ENCODE assay signal across 11 cellular contexts in the genomic region with DNA sequence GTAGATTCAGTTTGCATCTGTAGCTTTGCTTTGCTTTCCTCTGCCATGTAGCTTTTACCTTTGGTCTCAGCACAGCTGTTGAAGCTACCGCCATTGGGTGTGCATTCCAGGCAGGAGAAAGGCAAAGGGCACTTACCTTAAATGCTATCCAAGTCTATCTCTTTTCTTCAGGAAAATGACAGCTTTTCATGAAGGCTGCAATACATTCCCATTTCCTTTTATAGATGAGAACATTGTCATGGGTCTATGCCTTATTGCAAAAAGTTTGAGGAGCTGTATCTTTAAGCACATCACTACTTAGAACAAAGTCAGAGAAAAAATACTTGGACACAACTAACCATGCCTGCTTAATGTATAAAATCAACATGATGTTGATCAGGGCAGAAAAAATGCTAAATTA.
"Had no signal": no experiment of that assay in that cellular context is flagged by ENCODE, and none has a peak within 500 bp of the region (broad histone marks: within the 10 kb centered on the region; RNA-seq: fewer than 3 reads in every experiment).

No MANE protein-coding gene starts in this region.

- DNase-seq: GM23248, GOT3, H7, H9, HCEC 1CT, HFFc6 had no signal

- ATAC-seq: GM23338, HCT116 had no signal

- H3K9me3 ChIP-seq: HAP-1 had no signal

- H3K4me1 ChIP-seq: HAP-1 had no signal

- H3K4me3 ChIP-seq: GM23248, GM23338, HAP-1 had no signal

- H3K27ac ChIP-seq: GM23248 had no signal

- H3K36me3 ChIP-seq: HAP-1 had no signal

- FAIRE-seq: H1, H54 had no signal
